14 cellular contexts compared by ENCODE assay signal in genomic region chr12:27777141-27777540, GRCh38. TPM values are rescaled to one million over a fixed set of nuclear protein-coding genes. Genes with fewer than 3 reads are reported as not detected.
"Had no signal": no experiment of that assay in that cellular context is flagged by ENCODE, and none has a peak within 500 bp of the region (broad histone marks: within the 10 kb centered on the region; RNA-seq: fewer than 3 reads in every experiment).

No MANE protein-coding gene starts in this region.

- H3K4me3 ChIP-seq: lower lobe of right lung, mucosa of descending colon, skin epidermis, tibial nerve had no signal

- DNase-seq: activated CD4-positive, alpha-beta T cell treated with anti-CD3 and anti-CD28 coated beads for 4 hours; activated naive CD4-positive, alpha-beta T cell treated with anti-CD3 and anti-CD28 coated beads for 36 hours; left cardiac atrium; lower lobe of right lung; mucosa of descending colon; naive thymus-derived CD8-positive, alpha-beta T cell; SK-N-SH; T-helper 1 cell; WERI-Rb-1 had no signal

- H3K27me3 ChIP-seq: tibial nerve had no signal

- ATAC-seq: left cardiac atrium; lower lobe of right lung; mucosa of descending colon; naive thymus-derived CD8-positive, alpha-beta T cell had no signal

- H3K27ac Mint-ChIP-seq: activated naive CD4-positive, alpha-beta T cell treated with anti-CD3 and anti-CD28 coated beads for 36 hours; activated T-helper 1 cell treated with anti-CD3 and anti-CD28 coated beads, Interleukin-12 subunit alpha, Interleukin-12 subunit beta, Interleukin-2, Interleukin-4 antibody, amounts not matched to agents 30 ng/mL and 10 ng/mL and 1 ng/mL, durations not matched to agents 14 hours and 24 hours and 36 hours; dendritic cell treated with granulocyte-macrophage colony-stimulating factor and Interleukin-4, amounts not matched to agents 40 ng/mL and 50 ng/mL, for 4 days had no signal

- H3K27ac ChIP-seq: lower lobe of right lung, skin epidermis, WERI-Rb-1 had no signal

- H3K4me3 Mint-ChIP-seq: activated naive CD4-positive, alpha-beta T cell treated with anti-CD3 and anti-CD28 coated beads for 36 hours; dendritic cell treated with granulocyte-macrophage colony-stimulating factor and Interleukin-4, amounts not matched to agents 40 ng/mL and 50 ng/mL, for 4 days had no signal

- H3K9me3 Mint-ChIP-seq: activated naive CD4-positive, alpha-beta T cell treated with anti-CD3 and anti-CD28 coated beads for 36 hours; activated T-helper 1 cell treated with anti-CD3 and anti-CD28 coated beads, Interleukin-12 subunit alpha, Interleukin-12 subunit beta, Interleukin-2, Interleukin-4 antibody, amounts not matched to agents 30 ng/mL and 10 ng/mL and 1 ng/mL, durations not matched to agents 14 hours and 24 hours and 36 hours; dendritic cell treated with granulocyte-macrophage colony-stimulating factor and Interleukin-4, amounts not matched to agents 40 ng/mL and 50 ng/mL, for 4 days; naive thymus-derived CD8-positive, alpha-beta T cell had no signal

RNA-seq across cellular contexts. Expression of gene MANSC4, which starts 2.9 kb away (rescaled TPM):
- total RNA-seq: activated naive CD4-positive, alpha-beta T cell treated with anti-CD3 and anti-CD28 coated beads for 36 hours; activated T-helper 1 cell treated with anti-CD3 and anti-CD28 coated beads, Interleukin-12 subunit alpha, Interleukin-12 subunit beta, Interleukin-2, Interleukin-4 antibody, amounts not matched to agents 30 ng/mL and 10 ng/mL and 1 ng/mL, durations not matched to agents 14 hours and 24 hours and 36 hours; left cardiac atrium; lower lobe of right lung; mucosa of descending colon; naive thymus-derived CD8-positive, alpha-beta T cell; osteocyte had no signal
